Comparison of ENCODE assay signal across 11 cellular contexts in the genomic region with DNA sequence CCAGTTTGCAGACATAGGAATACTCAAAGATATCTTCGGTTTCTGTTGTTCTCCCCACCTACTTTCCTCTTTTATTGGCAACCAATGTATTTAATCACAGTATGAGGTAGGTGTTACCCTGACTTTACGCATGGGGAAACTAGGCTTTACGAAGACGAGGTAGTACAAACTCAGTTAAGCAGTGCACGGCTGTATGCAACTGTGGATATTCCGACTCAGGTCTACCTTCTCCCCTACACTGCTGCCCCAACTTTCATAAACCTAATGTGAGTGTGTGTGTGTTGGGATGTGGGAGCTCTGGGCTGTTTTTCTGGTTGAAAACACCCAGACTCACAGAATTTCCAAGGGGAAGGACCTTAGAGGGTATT. TPM values are rescaled to one million over a fixed set of nuclear protein-coding genes. Genes with fewer than 3 reads are reported as not detected.
DNase-seq lines count a peak whose midpoint lies in the region; ATAC-seq, FAIRE-seq and TF ChIP-seq lines count a peak whose summit lies in the region.
"Had no signal": no experiment of that assay in that cellular context is flagged by ENCODE, and none has a peak within 500 bp of the region (broad histone marks: within the 10 kb centered on the region; RNA-seq: fewer than 3 reads in every experiment).

No MANE protein-coding gene starts in this region.

- no peak for ATAC-seq in activated CD8-positive, alpha-beta T cell treated with anti-CD3 and anti-CD28 coated beads for 36 hours
- ATAC-seq in GM18502 (IDR thresholded peaks at IDR 0.05; ENCODE audit: poor library complexity, unreplicated experiment) = no peak

- intact Hi-C loops in activated CD8-positive, alpha-beta T cell treated with anti-CD3 and anti-CD28 coated beads for 36 hours (cut with micrococcal nuclease) = no loop called here
- intact Hi-C loops in stomach (cut with DNase I; ENCODE audit: low total_unique reads) (no loop called here), CD14-positive monocyte (cut with micrococcal nuclease) (no loop called here)

- H3K4me3 ChIP-seq in keratinocyte (ENCODE audit: control insufficient read depth in 2 of 3, extremely low read depth in 1 of 3, insufficient read depth in 2 of 3, low read depth in 1 of 3, low read length in 3 of 3) = peak overlapping the region in 1 of 3 experiments; percentile 85
- peak overlapping the region in 3 of 4 donors; percentile 78 to 98 (median 96) for H3K4me3 ChIP-seq in stomach

- CTCF ChIA-PET in activated CD8-positive, alpha-beta T cell treated with anti-CD3 and anti-CD28 coated beads for 36 hours (lab: Charles Lee) = interaction anchor here (0.8 to 2.2 kb wide), 3 partner anchors 19 to 32 kb away, joined by 3 to 9 read pairs (median 3); no protein-coding TSS in a partner anchor

- peaks cover 0 to 4% of the 10 kb centered on the region in 2 experiments for H3K36me3 ChIP-seq in keratinocyte (ENCODE audit: control insufficient read depth in 2 of 2, extremely low read depth in 1 of 2, insufficient read depth in 2 of 2, low read length in 2 of 2)
- no peaks in the 10 kb centered on the region for H3K36me3 ChIP-seq in stomach

- H3K27ac Mint-ChIP-seq in activated T-cell treated with anti-CD3 and anti-CD28 coated beads, Interleukin-2, amount 50 U/mL, for 24 hours = no peak overlapping the region
- peak overlapping the region; percentile 93 for H3K27ac Mint-ChIP-seq in activated CD8-positive, alpha-beta T cell treated with anti-CD3 and anti-CD28 coated beads for 36 hours
- H3K27ac Mint-ChIP-seq in CD14-positive monocyte = no peak overlapping the region

- no peak for TF ChIP-seq CTCF in activated CD8-positive, alpha-beta T cell treated with anti-CD3 and anti-CD28 coated beads for 36 hours (IDR thresholded peaks at IDR 0.05)
- TF ChIP-seq CTCF in keratinocyte (optimal IDR thresholded peaks at IDR 0.05 in 1 of 3, IDR thresholded peaks at IDR 0.05 in 1 of 3, conservative IDR thresholded peaks at IDR 0.05 in 1 of 3; ENCODE audit: extremely low read depth in 1 of 3, insufficient read depth in 2 of 3, low read length in 3 of 3) (no peak), stomach (IDR thresholded peaks at IDR 0.05) (no peak), CD14-positive monocyte (IDR thresholded peaks at IDR 0.05) (no peak)

- peaks cover 18% of the 10 kb centered on the region for H3K4me1 Mint-ChIP-seq in activated T-cell treated with anti-CD3 and anti-CD28 coated beads, Interleukin-2, amount 50 U/mL, for 24 hours (ENCODE audit: low read depth)
- peaks cover 16% of the 10 kb centered on the region for H3K4me1 Mint-ChIP-seq in activated CD8-positive, alpha-beta T cell treated with anti-CD3 and anti-CD28 coated beads for 36 hours (ENCODE audit: low read depth)
- H3K4me1 Mint-ChIP-seq in CD14-positive monocyte = peaks cover 42% of the 10 kb centered on the region

- H3K9me3 ChIP-seq in keratinocyte (ENCODE audit: control insufficient read depth, low read depth, low read length) (no peaks in the 10 kb centered on the region), stomach (no peaks in the 10 kb centered on the region)

- no peak overlapping the region for H3K9ac ChIP-seq in keratinocyte (ENCODE audit: control insufficient read depth, extremely low read depth, insufficient read depth, low read length)

- peaks cover 3% of the 10 kb centered on the region for H3K79me2 ChIP-seq in keratinocyte (ENCODE audit: control insufficient read depth, insufficient read depth, low read length)

- dilution Hi-C loops in keratinocyte (cut with MboI; ENCODE audit: extremely low pct_ligation_motif_present, low sequenced_read_pairs) = no loop called here

- TF ChIP-seq EP300 in stomach (IDR thresholded peaks at IDR 0.05) = no peak

- no peak for DNase-seq in activated T-cell treated with anti-CD3 and anti-CD28 coated beads, Interleukin-2, amount 50 U/mL, for 24 hours
- DNase-seq in activated T-cell treated with anti-CD3 and anti-CD28 coated beads, Interleukin-2, amount 50 U/mL, for 1 hour = no peak
- DNase-seq in activated CD8-positive, alpha-beta T cell treated with anti-CD3 and anti-CD28 coated beads for 36 hours = no peak
- no peak for DNase-seq in keratinocyte (ENCODE audit: low read depth, low spot score)
- no peak for DNase-seq in stomach
- no peak for DNase-seq in CD14-positive monocyte (ENCODE audit: low spot score)
- no peak for DNase-seq in superior temporal gyrus (ENCODE audit: extremely low spot score)
- DNase-seq: effector CD8-positive, alpha-beta T cell had no signal

- H3K4me1 ChIP-seq in keratinocyte (ENCODE audit: control insufficient read depth, extremely low read depth, insufficient read depth, low read length) = peaks cover 31% of the 10 kb centered on the region
- peaks cover 35 to 53% (median 42%) of the 10 kb centered on the region in 4 donors for H3K4me1 ChIP-seq in stomach

- 49 to 74% (median 61%) methylated on average over 6 of the region's 6 CpGs for WGBS in stomach, 5 donors

- POLR2A ChIA-PET in activated CD8-positive, alpha-beta T cell treated with anti-CD3 and anti-CD28 coated beads for 36 hours (lab: Charles Lee) = interaction anchor here (1.8 kb wide), 1 partner anchor 55 kb away, joined by 7 read pairs; no protein-coding TSS in a partner anchor

- H4K20me1 ChIP-seq in keratinocyte (ENCODE audit: control insufficient read depth, extremely low read depth, insufficient read depth, low read length) = peaks cover 3% of the 10 kb centered on the region

- H3K27me3 Mint-ChIP-seq in activated T-cell treated with anti-CD3 and anti-CD28 coated beads, Interleukin-2, amount 50 U/mL, for 24 hours = peaks cover 40% of the 10 kb centered on the region
- H3K27me3 Mint-ChIP-seq in activated CD8-positive, alpha-beta T cell treated with anti-CD3 and anti-CD28 coated beads for 36 hours = peaks cover 22% of the 10 kb centered on the region
- H3K27me3 Mint-ChIP-seq in CD14-positive monocyte (ENCODE audit: low read depth in 3 of 3) = peaks cover 2 to 10% (median 9%) of the 10 kb centered on the region in 3 donors

- no peaks in the 10 kb centered on the region for H3K27me3 ChIP-seq in keratinocyte (ENCODE audit: control insufficient read depth, extremely low read depth, insufficient read depth, low read length)
- no peaks in the 10 kb centered on the region for H3K27me3 ChIP-seq in stomach

- peak overlapping the region; percentile 86 for H3K4me2 ChIP-seq in keratinocyte (ENCODE audit: control insufficient read depth, extremely low read depth, insufficient read depth, low read depth, low read length)

- H3K27ac ChIP-seq in keratinocyte (ENCODE audit: control insufficient read depth, insufficient read depth, low read length) (no peak overlapping the region), stomach (peak overlapping the region; percentile 82 to 96 (median 87))

- TF ChIP-seq POLR2A in stomach (IDR thresholded peaks at IDR 0.05) = no peak

- H3K9me3 Mint-ChIP-seq in activated T-cell treated with anti-CD3 and anti-CD28 coated beads, Interleukin-2, amount 50 U/mL, for 24 hours = no peaks in the 10 kb centered on the region
- H3K9me3 Mint-ChIP-seq in activated CD8-positive, alpha-beta T cell treated with anti-CD3 and anti-CD28 coated beads for 36 hours = no peaks in the 10 kb centered on the region
- H3K9me3 Mint-ChIP-seq in CD14-positive monocyte = no peaks in the 10 kb centered on the region

- H3K9me1 ChIP-seq in keratinocyte (ENCODE audit: control insufficient read depth, extremely low read depth, insufficient read depth, low read length) = peaks cover 2% of the 10 kb centered on the region

- H3K4me3 Mint-ChIP-seq in activated T-cell treated with anti-CD3 and anti-CD28 coated beads, Interleukin-2, amount 50 U/mL, for 24 hours = peak overlapping the region; percentile 81
- H3K4me3 Mint-ChIP-seq in activated CD8-positive, alpha-beta T cell treated with anti-CD3 and anti-CD28 coated beads for 36 hours = peak overlapping the region; percentile 80
- H3K4me3 Mint-ChIP-seq in CD14-positive monocyte = peak overlapping the region in 1 of 2 donors; percentile 86

- FAIRE-seq in keratinocyte (lab: Jason Lieb, UNC) = no peak
- FAIRE-seq: GM12878, islet of Langerhans had no signal

- no peaks in the 10 kb centered on the region for H3K36me3 Mint-ChIP-seq in activated T-cell treated with anti-CD3 and anti-CD28 coated beads, Interleukin-2, amount 50 U/mL, for 24 hours (ENCODE audit: low read depth)
- peaks cover 19% of the 10 kb centered on the region for H3K36me3 Mint-ChIP-seq in activated CD8-positive, alpha-beta T cell treated with anti-CD3 and anti-CD28 coated beads for 36 hours (ENCODE audit: low read depth)
- H3K36me3 Mint-ChIP-seq in CD14-positive monocyte = peaks cover 0 to 5% of the 10 kb centered on the region in 2 donors

- no peak overlapping the region for H2AFZ ChIP-seq in keratinocyte (ENCODE audit: control insufficient read depth, low read length)

RNA-seq across cellular contexts. Expression of a gene that starts 1.2 kb away (rescaled TPM):
- total RNA-seq in activated CD8-positive, alpha-beta T cell treated with anti-CD3 and anti-CD28 coated beads for 36 hours = 10 to 100 TPM; 39.3 to 50.6 TPM
- polyA plus RNA-seq in keratinocyte (15.4 to 19.7 TPM (median 16.1 TPM) in 3 replicates), stomach (10 to 100 TPM; 63.3 to 75.3 (median 69.7) TPM), CD14-positive monocyte (1 to 10 TPM in 1 of 2 donors, under 1 TPM in 1; 0.98 to 1.4 TPM)
- 22.3 TPM for polyA plus RNA-seq in keratinocyte (2011; ENCODE audit: low read depth)
- polyA plus RNA-seq in keratinocyte (2011; cell fraction: cytosol; rRNA removed) = 12.5 and 16.6 TPM in 2 replicates
- 19.9 and 20.1 TPM in 2 replicates for polyA plus RNA-seq in keratinocyte (2011; cell fraction: nucleus; rRNA removed)
- 17.5 and 29.9 TPM in 2 replicates for polyA plus RNA-seq in keratinocyte (2012; ENCODE audit: low replicate concordance)
- 21.9 to 55.3 TPM (median 40.2 TPM) in 3 replicates for polyA minus RNA-seq in keratinocyte
- 20.7 TPM for polyA minus RNA-seq in keratinocyte (2011; cell fraction: cytosol; rRNA and poly(A)+ RNA removed)
- polyA minus RNA-seq in keratinocyte (2011; cell fraction: nucleus; rRNA and poly(A)+ RNA removed) = 11.0 and 16.5 TPM in 2 replicates
- total RNA-seq in stomach = 100 to 1,000 TPM in 1 of 5 donors, 10 to 100 TPM in 4; 29.2 to 167 (median 50.2) TPM

RNA-seq across cellular contexts. Expression of a gene that starts 51.9 kb away (rescaled TPM):
- 10 to 100 TPM; 12.5 to 14.7 TPM for total RNA-seq in activated CD8-positive, alpha-beta T cell treated with anti-CD3 and anti-CD28 coated beads for 36 hours
- 6.7 to 10.2 TPM (median 7.0 TPM) in 3 replicates for polyA plus RNA-seq in keratinocyte
- 2.1 TPM for polyA plus RNA-seq in keratinocyte (2011; ENCODE audit: low read depth)
- polyA plus RNA-seq in keratinocyte (2011; cell fraction: cytosol; rRNA removed) = 5.9 and 8.7 TPM in 2 replicates
- polyA plus RNA-seq in keratinocyte (2011; cell fraction: nucleus; rRNA removed) = 4.0 and 6.8 TPM in 2 replicates
- polyA plus RNA-seq in keratinocyte (2012; ENCODE audit: low replicate concordance) = 6.6 and 8.0 TPM in 2 replicates
- 1.2 to 5.2 TPM (median 2.5 TPM) in 3 replicates for polyA minus RNA-seq in keratinocyte
- polyA minus RNA-seq in keratinocyte (2011; cell fraction: cytosol; rRNA and poly(A)+ RNA removed) = 4.2 TPM
- polyA minus RNA-seq in keratinocyte (2011; cell fraction: nucleus; rRNA and poly(A)+ RNA removed) = 1.6 and 3.1 TPM in 2 replicates
- total RNA-seq in stomach = 10 to 100 TPM in 2 of 5 donors, 1 to 10 TPM in 2, not detected in 1; 1.3 to 16.2 (median 8.4) TPM
- polyA plus RNA-seq in stomach = 1 to 10 TPM; 2.7 to 3.9 (median 3.7) TPM
- 1 to 10 TPM; 7.6 to 9.7 TPM for polyA plus RNA-seq in CD14-positive monocyte
